Comparison of ENCODE assay signal across 8 cellular contexts in the genomic region with DNA sequence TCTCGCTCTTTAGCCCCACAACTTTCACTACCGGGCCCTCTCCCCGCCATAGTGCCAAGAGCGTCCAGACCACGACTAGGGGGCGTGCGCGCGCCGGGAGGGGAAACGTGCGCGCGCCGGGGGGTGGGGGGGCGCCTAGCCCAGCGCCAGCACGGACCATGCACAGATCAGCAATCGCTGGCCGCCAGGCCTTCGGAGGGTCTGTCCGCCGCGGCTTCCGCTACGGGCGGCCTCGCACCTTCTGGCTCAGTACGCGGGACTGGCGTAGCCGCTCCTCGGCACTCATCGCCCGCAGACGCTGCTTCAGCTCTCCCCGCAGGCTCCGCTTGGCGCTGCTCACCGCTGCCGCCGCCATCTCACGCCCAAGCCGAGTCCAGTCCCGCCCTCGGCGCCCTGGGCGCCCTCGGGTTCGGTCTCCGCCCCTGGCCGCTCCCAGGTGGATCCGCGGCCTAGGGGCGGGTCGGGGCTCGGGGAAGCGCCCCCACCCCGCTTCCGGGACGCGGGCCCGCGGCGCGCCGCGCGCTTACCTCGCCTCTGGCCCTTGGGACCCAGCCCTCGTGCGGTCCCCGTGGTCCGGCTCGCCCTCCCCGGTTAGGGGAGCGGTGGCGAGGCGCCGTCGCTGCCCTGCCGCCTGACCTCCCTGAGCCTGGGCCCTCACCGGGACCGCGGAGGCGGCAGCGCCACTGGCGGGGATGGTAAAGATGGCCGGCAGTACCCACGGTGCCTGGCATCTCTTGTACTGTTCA. TPM values are rescaled to one million over a fixed set of nuclear protein-coding genes. Genes with fewer than 3 reads are reported as not detected.
A peak's percentile ranks its signal among the peaks of the same experiment; 100 is the strongest.
DNase-seq lines count a peak whose midpoint lies in the region; ATAC-seq, FAIRE-seq and TF ChIP-seq lines count a peak whose summit lies in the region.

A gene (minus strand): TSS at position 381 of the 746 bp plus-strand sequence. CDS start 26 bp downstream, at position 355.

- H3K4me3 ChIP-seq in lower lobe of right lung, result peak within 1 kb of the TSS; percentile 76

- peaks cover 9% of the 10 kb centered on the region for H3K36me3 ChIP-seq in lower lobe of right lung

- no peaks in the 10 kb centered on the region for H3K9me3 Mint-ChIP-seq in activated CD4-positive, alpha-beta memory T cell treated with anti-CD3 and anti-CD28 coated beads for 36 hours

- H3K36me3 Mint-ChIP-seq in activated CD4-positive, alpha-beta memory T cell treated with anti-CD3 and anti-CD28 coated beads for 36 hours, result peaks cover 25% of the 10 kb centered on the region

- peak within 1 kb of the TSS; percentile 97 for H3K4me3 Mint-ChIP-seq in activated CD4-positive, alpha-beta memory T cell treated with anti-CD3 and anti-CD28 coated beads for 36 hours

- ATAC-seq in HG03442 (IDR thresholded peaks at IDR 0.05; ENCODE audit: unreplicated experiment) (peak; percentile 68), lower lobe of right lung (peak; percentile 98)

- CTCF ChIA-PET in activated CD4-positive, alpha-beta memory T cell treated with anti-CD3 and anti-CD28 coated beads for 36 hours (lab: Charles Lee), result interaction anchor here (0.8 to 3.6 kb wide), 9 partner anchors 15 to 164 kb away, joined by 3 to 26 read pairs (median 6); a partner anchor contains a TSS

- POLR2A ChIA-PET in activated CD4-positive, alpha-beta memory T cell treated with anti-CD3 and anti-CD28 coated beads for 36 hours (lab: Charles Lee), result interaction anchor here (0.8 to 5.5 kb wide), 11 partner anchors 10 to 264 kb away, joined by 3 to 126 read pairs (median 4); a partner anchor contains a TSS

- no peak for FAIRE-seq in GM19239 (lab: Jason Lieb, UNC)

- H3K27me3 ChIP-seq in lower lobe of right lung (ENCODE audit: low read depth), result no peaks in the 10 kb centered on the region

- peak; percentile 48 for TF ChIP-seq CTCF in C4-2B (conservative IDR thresholded peaks at IDR 0.05)
- peak; percentile 58 for TF ChIP-seq CTCF in lower lobe of right lung (IDR thresholded peaks at IDR 0.05)

- H3K27ac ChIP-seq in C4-2B (peak within 1 kb of the TSS; percentile 96), lower lobe of right lung (peak within 1 kb of the TSS; percentile 96)

- H3K27me3 Mint-ChIP-seq in activated CD4-positive, alpha-beta memory T cell treated with anti-CD3 and anti-CD28 coated beads for 36 hours, result no peaks in the 10 kb centered on the region

- H3K9me3 ChIP-seq in lower lobe of right lung, result no peaks in the 10 kb centered on the region

- peaks cover 45% of the 10 kb centered on the region for H3K4me1 Mint-ChIP-seq in activated CD4-positive, alpha-beta memory T cell treated with anti-CD3 and anti-CD28 coated beads for 36 hours (ENCODE audit: low read depth)

- peak within 1 kb of the TSS; percentile 99 for H3K27ac Mint-ChIP-seq in activated CD4-positive, alpha-beta memory T cell treated with anti-CD3 and anti-CD28 coated beads for 36 hours

- H3K4me1 ChIP-seq in lower lobe of right lung, result peaks cover 35% of the 10 kb centered on the region

- intact Hi-C loops in activated CD4-positive, alpha-beta memory T cell treated with anti-CD3 and anti-CD28 coated beads for 36 hours (cut with micrococcal nuclease), result loop anchor here (1.0 to 2.0 kb wide), 9 partner anchors 24 to 276 kb away; a partner anchor contains a TSS
- intact Hi-C loops in lower lobe of right lung (cut with DNase I), result no loop called here

- peak; percentile 44 for DNase-seq in GM19239 (ENCODE audit: insufficient read length, low spot score)
- peak; percentile 83 for DNase-seq in NCI-H748 (lab: John Stamatoyannopoulos, UW; ENCODE audit: unreplicated experiment)
- DNase-seq in activated CD4-positive, alpha-beta memory T cell treated with anti-CD3 and anti-CD28 coated beads for 36 hours, result peak; percentile 83
- peak; percentile 88 for DNase-seq in ecto neural progenitor cell (ENCODE audit: low spot score)
- DNase-seq in lower lobe of right lung, result peak; percentile 91
- peak; percentile 42 to 69 (median 43) for DNase-seq in stimulated activated CD4-positive, alpha-beta T cell treated with anti-CD3 and anti-CD28 coated beads, TNF-alpha, amount 100 ng/mL, for 24 hours (ENCODE audit: low read depth in 3 of 3)

RNA-seq across cellular contexts. Expression of the gene that starts here (rescaled TPM):
- total RNA-seq in activated CD4-positive, alpha-beta memory T cell treated with anti-CD3 and anti-CD28 coated beads for 36 hours, result 10 to 100 TPM; 46.2 to 49.4 TPM
- total RNA-seq in lower lobe of right lung, result 37.4 TPM

Comparison
In these comparisons a context has a peak if more than half of its experiments do, and no peak if none do; other contexts are left out.
1. Peak in every context shown above with its lines: DNase-seq, ATAC-seq, H3K4me3 ChIP-seq and H3K27ac ChIP-seq.